Comparison of ENCODE assay signal across 22 cellular contexts in genomic region chr22:30964858-30965257, GRCh38.
"Had no signal": no experiment of that assay in that cellular context is flagged by ENCODE, and none has a peak within 500 bp of the region (broad histone marks: within the 10 kb centered on the region; RNA-seq: fewer than 3 reads in every experiment).

No MANE protein-coding gene starts in this region.

- H3K36me3 ChIP-seq: gastroesophageal sphincter, neutrophil, pancreas, spleen had no signal

- H3K27me3 ChIP-seq: gastroesophageal sphincter, neutrophil, pancreas, spleen had no signal

- H3K27ac Mint-ChIP-seq: naive thymus-derived CD4-positive, alpha-beta T cell; stimulated activated memory B cell treated with anti-CD40 and anti-IgM and Interleukin-4, amounts not matched to agents 10 μg/mL and 1 μg/mL and 100 μg/mL, for 72 hours; T-helper 1 cell treated with Interleukin-12 subunit alpha and Interleukin-12 subunit beta and Interleukin-4 antibody, amounts not matched to agents 30 μg/mL and 1 μg/mL, for 36 hours had no signal

- H3K4me3 ChIP-seq: gastroesophageal sphincter, pancreas, spleen had no signal

- H3K27ac ChIP-seq: gastroesophageal sphincter, neutrophil, pancreas, spleen had no signal

- H3K4me3 Mint-ChIP-seq: activated T-cell treated with anti-CD3 and anti-CD28 coated beads, Interleukin-2, amount 50 U/mL, for 4 hours; stimulated activated memory B cell treated with anti-CD40 and anti-IgM and Interleukin-4, amounts not matched to agents 10 μg/mL and 1 μg/mL and 100 μg/mL, for 72 hours; T-helper 1 cell treated with Interleukin-12 subunit alpha and Interleukin-12 subunit beta and Interleukin-4 antibody, amounts not matched to agents 30 μg/mL and 1 μg/mL, for 36 hours had no signal

- H3K9me3 ChIP-seq: gastroesophageal sphincter, neutrophil, pancreas had no signal

- H3K27me3 Mint-ChIP-seq: stimulated activated memory B cell treated with anti-CD40 and anti-IgM and Interleukin-4, amounts not matched to agents 10 μg/mL and 1 μg/mL and 100 μg/mL, for 72 hours had no signal

- H3K9me3 Mint-ChIP-seq: stimulated activated memory B cell treated with anti-CD40 and anti-IgM and Interleukin-4, amounts not matched to agents 10 μg/mL and 1 μg/mL and 100 μg/mL, for 72 hours; T-helper 1 cell treated with Interleukin-12 subunit alpha and Interleukin-12 subunit beta and Interleukin-4 antibody, amounts not matched to agents 30 μg/mL and 1 μg/mL, for 36 hours had no signal

- FAIRE-seq: bronchial epithelial cell, islet of Langerhans, pancreas had no signal

- DNase-seq: activated CD4-positive, alpha-beta T cell treated with anti-CD3 and anti-CD28 coated beads, Interleukin-2, amount 50 U/mL, for 1 hour; activated CD8-positive, alpha-beta memory T cell treated with anti-CD3 and anti-CD28 coated beads, Interleukin-2, amount 50 U/mL, for 4 hours; activated effector memory CD4-positive, alpha-beta T cell treated with Interleukin-2 at 50 U/mL for 16 hours; activated naive CD4-positive, alpha-beta T cell treated with anti-CD3 and anti-CD28 coated beads, Interleukin-2, amount 50 U/mL, for 16 hours; activated T-cell treated with anti-CD3 and anti-CD28 coated beads, Interleukin-2, amount 50 U/mL, for 4 hours; aorta; cerebellar nuclear complex; cortex of kidney; left cardiac atrium; mesenchymal stem cell; naive thymus-derived CD4-positive, alpha-beta T cell; pancreas; spleen; stimulated activated CD4-positive, alpha-beta T cell treated with anti-CD3 and anti-CD28 coated beads, Interleukin-4, amount 100 ng/mL, for 4 hours had no signal

- ATAC-seq: activated CD4-positive, CD25-positive, alpha-beta regulatory T cell treated with anti-CD3 and anti-CD28 coated beads, Interleukin-2, amount 50 U/mL, for 24 hours; activated T-cell treated with anti-CD3 and anti-CD28 coated beads, Interleukin-2, amount 50 U/mL, for 4 hours; esophagus mucosa; gastroesophageal sphincter; left cardiac atrium; naive thymus-derived CD4-positive, alpha-beta T cell; pancreas; stimulated activated memory B cell treated with anti-CD40 and anti-IgM and Interleukin-4, amounts not matched to agents 10 μg/mL and 1 μg/mL and 100 μg/mL, for 72 hours had no signal
